Comparison of ENCODE assay signal across 8 cellular contexts in the genomic region with DNA sequence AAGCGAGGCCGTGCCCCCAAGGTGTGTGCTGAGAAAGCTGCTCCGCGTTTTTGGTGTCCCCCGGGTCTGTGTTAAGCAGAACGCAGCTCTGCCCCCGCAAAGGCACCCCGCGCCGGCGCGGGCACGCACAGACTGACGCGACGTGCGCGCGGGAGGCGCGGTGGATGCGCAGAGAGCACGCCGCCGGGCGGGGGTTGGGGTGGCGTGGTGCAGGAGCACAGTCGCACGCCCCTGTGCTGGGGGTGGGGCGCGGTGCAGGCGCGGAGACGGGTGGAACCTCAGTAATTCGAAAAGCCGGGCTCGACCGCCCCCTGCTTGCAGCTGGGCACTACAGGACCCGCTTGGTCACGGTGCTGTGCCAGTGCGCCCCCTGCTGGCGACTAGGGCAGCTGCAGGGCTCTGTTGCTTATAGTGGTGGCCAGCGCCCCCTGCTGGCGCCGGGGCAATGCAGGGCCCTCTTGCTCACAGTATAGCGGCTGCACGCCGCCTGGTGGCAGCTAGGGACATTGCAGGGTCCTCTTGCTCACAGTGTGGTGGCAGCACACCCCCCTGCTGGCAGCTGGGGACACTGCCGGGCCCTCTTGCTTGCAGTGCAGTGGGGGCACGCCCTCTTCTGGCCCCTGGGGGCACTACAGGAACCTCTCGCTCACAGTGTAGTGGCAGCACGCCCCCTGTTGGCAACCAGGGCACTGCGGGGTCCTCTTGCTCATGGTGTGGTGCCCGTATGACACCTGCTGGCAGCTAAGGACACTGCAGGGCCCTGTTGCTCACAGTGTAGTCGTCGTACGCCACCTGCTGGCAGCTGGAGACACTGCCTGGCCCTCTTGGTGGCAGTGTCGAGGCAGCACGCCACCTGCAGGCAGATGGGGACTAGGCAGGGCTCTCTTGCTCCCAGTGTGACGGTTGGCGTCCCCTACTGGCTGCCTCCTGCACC.
DNase-seq lines count a peak whose midpoint lies in the region; ATAC-seq and TF ChIP-seq lines count a peak whose summit lies in the region.
"Not testable (repeated sequence)": the region's sequence is repeated elsewhere in the genome, so short reads cannot be mapped to it uniquely, and the experiment has no call there.

No MANE protein-coding gene starts in this region.

- not testable (repeated sequence) for H3K9ac ChIP-seq in colonic mucosa (ENCODE audit: low read depth in 2 of 2, low read length in 2 of 2)

- DNase-seq in Daoy (ENCODE audit: low read depth) (peak; percentile 58), colonic mucosa (peak; percentile 45), lung (ENCODE audit: low spot score) (peak; percentile 41)
- DNase-seq in NK-92 treated with Interleukin-12 subunit alpha and Interleukin-12 subunit beta, amount 100 ng/mL, for 24 hours (lab: John Stamatoyannopoulos, UW): peak; percentile 63
- peak; percentile 51 to 59 for DNase-seq in activated CD4-positive, alpha-beta T cell treated with anti-CD3 and anti-CD28 coated beads, Interleukin-2, amount 50 U/mL, for 4 hours
- peak; percentile 12 for DNase-seq in stimulated activated CD8-positive, alpha-beta memory T cell treated with anti-CD3 and anti-CD28 coated beads, Interleukin-15, amount 100 ng/mL, for 1 hour (ENCODE audit: low read depth)

- H3K27me3 ChIP-seq in colonic mucosa; lung (ENCODE audit: control insufficient read depth, insufficient read depth): not testable (repeated sequence)

- 83 to 86% methylated on average over 60 to 61 of the region's 61 CpGs for WGBS in lung, 2 donors

- not testable (repeated sequence) for H3K27ac ChIP-seq in colonic mucosa; lung (ENCODE audit: low read depth in 1 of 2, low read length in 1 of 2)

- H3K4me1 ChIP-seq in colonic mucosa; lung (ENCODE audit: control insufficient read depth in 2 of 2, insufficient read depth in 2 of 2, low read length in 2 of 2): not testable (repeated sequence)

- not testable (repeated sequence) for H3K36me3 ChIP-seq in colonic mucosa; lung (ENCODE audit: control insufficient read depth in 2 of 2, insufficient read depth in 2 of 2, low read length in 2 of 2)

- intact Hi-C loops in colonic mucosa (cut with DNase I): not testable (repeated sequence)

- TF ChIP-seq CTCF in colonic mucosa (IDR thresholded peaks at IDR 0.05): peak; percentile 39
- not testable (repeated sequence) for TF ChIP-seq CTCF in lung (IDR thresholded peaks at IDR 0.05; ENCODE audit: control extremely low read depth, extremely low read depth)

- not testable (repeated sequence) for H3K9me3 ChIP-seq in colonic mucosa; lung (ENCODE audit: control insufficient read depth in 2 of 2, insufficient read depth in 1 of 2, low read length in 1 of 2)

- H3K4me3 ChIP-seq in colonic mucosa, lung: not testable (repeated sequence)

- ATAC-seq in GM21515 (IDR thresholded peaks at IDR 0.05; ENCODE audit: unreplicated experiment): peak; percentile 94
- peak; percentile 94 for ATAC-seq in HG03432 (IDR thresholded peaks at IDR 0.05; ENCODE audit: unreplicated experiment)
- ATAC-seq in lung (ENCODE audit: insufficient read depth, low FRiP score): not testable (repeated sequence)

Comparison
In these comparisons a context has a peak if more than half of its experiments do, and no peak if none do; other contexts are left out.
1. DNase-seq: peak in every context shown above with its lines; median percentile 63 in NK-92 treated with Interleukin-12 subunit alpha and Interleukin-12 subunit beta, amount 100 ng/mL, for 24 hours; 58 in Daoy; 55 in activated CD4-positive, alpha-beta T cell treated with anti-CD3 and anti-CD28 coated beads, Interleukin-2, amount 50 U/mL, for 4 hours; 45 in colonic mucosa; 41 in lung; 12 in stimulated activated CD8-positive, alpha-beta memory T cell treated with anti-CD3 and anti-CD28 coated beads, Interleukin-15, amount 100 ng/mL, for 1 hour.